In genomic region chr2:112626604-112627059, GRCh38 we compare ENCODE assay signal across 8 cellular contexts. TPM values are rescaled to one million over a fixed set of nuclear protein-coding genes. Genes with fewer than 3 reads are reported as not detected.
DNase-seq lines count a peak whose midpoint lies in the region; ATAC-seq, FAIRE-seq and TF ChIP-seq lines count a peak whose summit lies in the region.

No MANE protein-coding gene starts in this region.

- peak overlapping the region; percentile 7 to 89 (median 82); a peak in 21 of 22 replicates for H3K9ac ChIP-seq in BLaER1 treated with 17β-estradiol and CSF1 and Interleukin-3, amounts not matched to agents 10 nM and 100 nM
- H3K9ac ChIP-seq in HepG2 (ENCODE audit: insufficient read depth, low read depth, low read length) = no peak overlapping the region

- in situ Hi-C loops in HepG2 (cut with HindIII; ENCODE audit: extremely low pct_ligation_motif_present, low pct_unique_long_range_greater_than_20kb) = loop anchor here (5.0 kb wide), 2 partner anchors 61 to 96 kb away; partner anchors contain the start of gene NT5DC4

- no peak for TF ChIP-seq POLR2A in HepG2 (IDR thresholded peaks at IDR 0.05; ENCODE audit: insufficient read depth in 1 of 2, low read depth in 2 of 2, low read length in 2 of 2)

- FAIRE-seq in HepG2 (lab: Jason Lieb, UNC) = no peak

- H3K4me2 ChIP-seq in BLaER1 treated with 17β-estradiol and CSF1 and Interleukin-3, amounts not matched to agents 10 nM and 100 nM = peak overlapping the region; percentile 77 to 97 (median 89)
- peak overlapping the region; percentile 34; the same call in 1 of the 2 replicates for H3K4me2 ChIP-seq in HepG2 (ENCODE audit: low read depth, low read length)

- ATAC-seq in GM21576 (IDR thresholded peaks at IDR 0.05; ENCODE audit: unreplicated experiment) = peak; percentile 54
- peak; percentile 93 for ATAC-seq in HepG2
- ATAC-seq in HG02938 (IDR thresholded peaks at IDR 0.05; ENCODE audit: unreplicated experiment) = no peak

- H3K9me3 ChIP-seq in BLaER1 treated with 17β-estradiol and CSF1 and Interleukin-3, amounts not matched to agents 10 nM and 100 nM (replicated peaks in 1 of 11) = no peaks in the 10 kb centered on the region
- H3K9me3 ChIP-seq in HepG2 (ENCODE audit: low read length) = no peaks in the 10 kb centered on the region

- no TSS peak for BruUV-seq in HepG2 (replicated peaks; lab: Mats Ljungman, UMichigan)

- no peaks in the 10 kb centered on the region for H3K36me3 ChIP-seq in BLaER1 treated with 17β-estradiol and CSF1 and Interleukin-3, amounts not matched to agents 10 nM and 100 nM
- no peaks in the 10 kb centered on the region for H3K36me3 ChIP-seq in HepG2 (replicated peaks in 1 of 2; ENCODE audit: control insufficient read depth in 1 of 2, insufficient read depth in 2 of 2, low read length in 2 of 2)

- intact Hi-C loops in HepG2 (cut with micrococcal nuclease; ENCODE audit: unreplicated experiment) = loop anchor here (1.0 to 2.0 kb wide), 3 partner anchors 18 to 100 kb away; partner anchors contain the start of gene SLC20A1

- H3K27ac ChIP-seq in BLaER1 treated with 17β-estradiol and CSF1 and Interleukin-3, amounts not matched to agents 10 nM and 100 nM = peak overlapping the region; percentile 60 to 98 (median 94); a peak in 21 of 22 replicates
- H3K27ac ChIP-seq in cingulate gyrus (ENCODE audit: low read depth, low read length) (peak overlapping the region; percentile 22), HepG2 (ENCODE audit: extremely low read length, insufficient read depth, low read length) (no peak overlapping the region)

- TF ChIP-seq CTCF in HepG2 (CRISPR knock-in tag; IDR thresholded peaks at IDR 0.05) = peak; percentile 99

- TF ChIP-seq EP300 in HepG2 (IDR thresholded peaks at IDR 0.05; ENCODE audit: low read depth in 2 of 2, low read length in 2 of 2) = no peak
- TF ChIP-seq EP300 in HepG2 (CRISPR knock-in tag; IDR thresholded peaks at IDR 0.05; ENCODE audit: borderline replicate concordance) = no peak

- DNase-seq in NCI-H2171 (lab: John Stamatoyannopoulos, UW) (peak; percentile 85), HepG2 (ENCODE audit: low spot score) (peak; percentile 41)
- DNase-seq in activated CD4-positive, alpha-beta T cell treated with anti-CD3 and anti-CD28 coated beads for 4 hours = peak; percentile 62 to 65
- peak; percentile 55 for DNase-seq in stimulated activated CD4-positive, alpha-beta T cell treated with anti-CD3 and anti-CD28 coated beads, Interleukin-4, amount 100 ng/mL, for 4 hours

- 9% methylated on average over 6 of the region's 7 CpGs for WGBS in HepG2 (ENCODE audit: low lambda C conversion rate)

- H2AFZ ChIP-seq in HepG2 (ENCODE audit: low read length) = no peak overlapping the region

- H3K79me2 ChIP-seq in HepG2 (ENCODE audit: insufficient read depth, low read length) = no peaks in the 10 kb centered on the region

- H4K20me1 ChIP-seq in BLaER1 treated with 17β-estradiol and CSF1 and Interleukin-3, amounts not matched to agents 10 nM and 100 nM = no peaks in the 10 kb centered on the region
- no peaks in the 10 kb centered on the region for H4K20me1 ChIP-seq in HepG2 (ENCODE audit: insufficient read depth, low read length)

- H3K4me1 ChIP-seq in BLaER1 treated with 17β-estradiol and CSF1 and Interleukin-3, amounts not matched to agents 10 nM and 100 nM = peaks cover 53 to 98% (median 79%) of the 10 kb centered on the region in 10 experiments
- peaks cover 34% of the 10 kb centered on the region for H3K4me1 ChIP-seq in HepG2 (ENCODE audit: insufficient read depth, low read length)

- CTCF ChIA-PET in HepG2 (lab: Yijun Ruan, JAX; ENCODE audit: low intra/inter-chr PET ratio, low total read pairs) = interaction anchor here (0.8 to 7.3 kb wide), 5 partner anchors 22 to 100 kb away, joined by 3 to 113 read pairs (median 8); no protein-coding TSS in a partner anchor

- POLR2A ChIA-PET in HepG2 (lab: Yijun Ruan, JAX) = interaction anchor here (1.3 to 2.5 kb wide), 4 partner anchors 14 to 99 kb away, joined by 3 to 29 read pairs (median 8); partner anchors contain the start of gene SLC20A1

- peak; percentile 98 for TF ChIP-seq RAD21 in HepG2 (CRISPR knock-in tag; IDR thresholded peaks at IDR 0.05)

- H3K27me3 ChIP-seq in BLaER1 treated with 17β-estradiol and CSF1 and Interleukin-3, amounts not matched to agents 10 nM and 100 nM = no peaks in the 10 kb centered on the region
- H3K27me3 ChIP-seq in HepG2 (ENCODE audit: control insufficient read depth in 1 of 2, insufficient read depth in 2 of 2, low read length in 2 of 2) = peaks cover 0 to 28% of the 10 kb centered on the region in 2 experiments; a peak in 3 of 5 replicates

- peak overlapping the region in 8 of 10 experiments; percentile 19 to 62 (median 47); a peak in 12 of 20 replicates for H3K4me3 ChIP-seq in BLaER1 treated with 17β-estradiol and CSF1 and Interleukin-3, amounts not matched to agents 10 nM and 100 nM
- H3K4me3 ChIP-seq in HepG2 (replicated peaks in 1 of 3; ENCODE audit: insufficient read depth in 1 of 3, low read depth in 2 of 3, low read length in 3 of 3) = no peak overlapping the region; a peak in 1 of 6 replicates

TF ChIP-seq in HepG2, 621 proteins besides CTCF, POLR2A, EP300 and RAD21 (continues in another document):
- TF ChIP-seq MXD4 (CRISPR knock-in tag; IDR thresholded peaks at IDR 0.05) = 0 out of 2 replicates have a peak, but pooled peaks have one; percentile 34
- no peak for TF ChIP-seq RNF219 (CRISPR knock-in tag; IDR thresholded peaks at IDR 0.05)
- TF ChIP-seq REPIN1 (CRISPR knock-in tag; IDR thresholded peaks at IDR 0.05; ENCODE audit: borderline replicate concordance, low read depth) = peak; percentile 70; the same call in 1 of the 2 replicates

RNA-seq across cellular contexts. Expression of gene SLC20A1, which starts 19.1 kb away (rescaled TPM):
- total RNA-seq in HepG2 (2016; rRNA removed; fragmentation: Illumina TruSeq; extraction: Trizol) = 60.1 and 85.9 TPM in 2 replicates
- 12.7 and 13.6 TPM in 2 replicates for total RNA-seq in HepG2 (2016; cell fraction: cytosol; rRNA removed; fragmentation: Illumina TruSeq; extraction: Trizol; ENCODE audit: low read depth)
- 58.0 and 89.3 TPM in 2 replicates for total RNA-seq in HepG2 (2016; cell fraction: insoluble cytoplasmic fraction; rRNA removed; fragmentation: Illumina TruSeq; extraction: Trizol)
- 41.9 and 44.0 TPM in 2 replicates for total RNA-seq in HepG2 (2016; cell fraction: membrane; rRNA removed; fragmentation: Illumina TruSeq; extraction: Trizol)
- total RNA-seq in HepG2 (2016; cell fraction: nucleus; rRNA removed; fragmentation: Illumina TruSeq; extraction: Trizol) = 130 and 144 TPM in 2 replicates
- polyA plus RNA-seq in HepG2 (2011; rRNA removed) = 54.0 and 70.6 TPM in 2 replicates
- 47.5 and 83.7 TPM in 2 replicates for polyA plus RNA-seq in HepG2 (2011; cell fraction: cytosol; rRNA removed)
- 80.6 and 124 TPM in 2 replicates for polyA plus RNA-seq in HepG2 (2011; cell fraction: nucleus; rRNA removed)
- polyA plus RNA-seq in HepG2 (2012) = 121 and 142 TPM in 2 replicates
- 7.3 and 8.2 TPM in 2 replicates for polyA plus RNA-seq in HepG2 (2016; cell fraction: cytosol; fragmentation: Illumina TruSeq; extraction: Trizol; ENCODE audit: low read depth)
- 42.8 and 44.4 TPM in 2 replicates for polyA plus RNA-seq in HepG2 (2016; cell fraction: insoluble cytoplasmic fraction; fragmentation: Illumina TruSeq; extraction: Trizol; ENCODE audit: low read depth)
- 21.0 and 21.5 TPM in 2 replicates for polyA plus RNA-seq in HepG2 (2016; cell fraction: membrane; fragmentation: Illumina TruSeq; extraction: Trizol; ENCODE audit: low read depth)
- 155 and 157 TPM in 2 replicates for polyA plus RNA-seq in HepG2 (2016; cell fraction: nucleus; fragmentation: Illumina TruSeq; extraction: Trizol; ENCODE audit: insufficient read depth, low read depth)
- 36.0 and 75.9 TPM in 2 replicates for polyA minus RNA-seq in HepG2 (2011; rRNA and poly(A)+ RNA removed; ENCODE audit: low replicate concordance)
- polyA minus RNA-seq in HepG2 (2011; cell fraction: cytosol; rRNA and poly(A)+ RNA removed) = 63.7 and 90.7 TPM in 2 replicates
- 154 and 209 TPM in 2 replicates for polyA minus RNA-seq in HepG2 (2011; cell fraction: nucleus; rRNA and poly(A)+ RNA removed)

RNA-seq across cellular contexts. Expression of gene CHCHD5, which starts 42.2 kb away (rescaled TPM):
- total RNA-seq in HepG2 (2016; rRNA removed; fragmentation: Illumina TruSeq; extraction: Trizol) = 22.8 and 23.9 TPM in 2 replicates
- 27.4 and 35.9 TPM in 2 replicates for total RNA-seq in HepG2 (2016; cell fraction: cytosol; rRNA removed; fragmentation: Illumina TruSeq; extraction: Trizol; ENCODE audit: low read depth)
- 21.3 and 24.7 TPM in 2 replicates for total RNA-seq in HepG2 (2016; cell fraction: insoluble cytoplasmic fraction; rRNA removed; fragmentation: Illumina TruSeq; extraction: Trizol)
- 27.3 and 31.8 TPM in 2 replicates for total RNA-seq in HepG2 (2016; cell fraction: membrane; rRNA removed; fragmentation: Illumina TruSeq; extraction: Trizol)
- 13.0 and 14.1 TPM in 2 replicates for total RNA-seq in HepG2 (2016; cell fraction: nucleus; rRNA removed; fragmentation: Illumina TruSeq; extraction: Trizol)
- polyA plus RNA-seq in HepG2 (2011; rRNA removed) = 19.0 and 22.7 TPM in 2 replicates
- polyA plus RNA-seq in HepG2 (2011; cell fraction: cytosol; rRNA removed) = 20.8 and 43.9 TPM in 2 replicates
- 36.4 and 41.5 TPM in 2 replicates for polyA plus RNA-seq in HepG2 (2011; cell fraction: nucleus; rRNA removed)
- polyA plus RNA-seq in HepG2 (2012) = 27.5 and 32.7 TPM in 2 replicates
- 44.4 and 53.5 TPM in 2 replicates for polyA plus RNA-seq in HepG2 (2016; cell fraction: cytosol; fragmentation: Illumina TruSeq; extraction: Trizol; ENCODE audit: low read depth)
- 36.8 and 37.7 TPM in 2 replicates for polyA plus RNA-seq in HepG2 (2016; cell fraction: insoluble cytoplasmic fraction; fragmentation: Illumina TruSeq; extraction: Trizol; ENCODE audit: low read depth)
- 42.6 and 49.8 TPM in 2 replicates for polyA plus RNA-seq in HepG2 (2016; cell fraction: membrane; fragmentation: Illumina TruSeq; extraction: Trizol; ENCODE audit: low read depth)
- 30.3 TPM in 2 replicates for polyA plus RNA-seq in HepG2 (2016; cell fraction: nucleus; fragmentation: Illumina TruSeq; extraction: Trizol; ENCODE audit: insufficient read depth, low read depth)
- 8.7 and 43.9 TPM in 2 replicates for polyA minus RNA-seq in HepG2 (2011; rRNA and poly(A)+ RNA removed; ENCODE audit: low replicate concordance)
- 12.2 and 12.4 TPM in 2 replicates for polyA minus RNA-seq in HepG2 (2011; cell fraction: cytosol; rRNA and poly(A)+ RNA removed)
- polyA minus RNA-seq in HepG2 (2011; cell fraction: nucleus; rRNA and poly(A)+ RNA removed) = 10.4 and 12.4 TPM in 2 replicates

Comparison
In these comparisons a context has a peak if more than half of its experiments do, and no peak if none do; other contexts are left out.
1. H3K4me3 ChIP-seq: peak in BLaER1 treated with 17β-estradiol and CSF1 and Interleukin-3, amounts not matched to agents 10 nM and 100 nM (8 of 10); none in HepG2 (0 of 3).
2. Peak in every context shown above with its lines, with median percentiles within 50 percentile points of each other: DNase-seq.